ENCODE assay signal across 30 cellular contexts in the genomic region with DNA sequence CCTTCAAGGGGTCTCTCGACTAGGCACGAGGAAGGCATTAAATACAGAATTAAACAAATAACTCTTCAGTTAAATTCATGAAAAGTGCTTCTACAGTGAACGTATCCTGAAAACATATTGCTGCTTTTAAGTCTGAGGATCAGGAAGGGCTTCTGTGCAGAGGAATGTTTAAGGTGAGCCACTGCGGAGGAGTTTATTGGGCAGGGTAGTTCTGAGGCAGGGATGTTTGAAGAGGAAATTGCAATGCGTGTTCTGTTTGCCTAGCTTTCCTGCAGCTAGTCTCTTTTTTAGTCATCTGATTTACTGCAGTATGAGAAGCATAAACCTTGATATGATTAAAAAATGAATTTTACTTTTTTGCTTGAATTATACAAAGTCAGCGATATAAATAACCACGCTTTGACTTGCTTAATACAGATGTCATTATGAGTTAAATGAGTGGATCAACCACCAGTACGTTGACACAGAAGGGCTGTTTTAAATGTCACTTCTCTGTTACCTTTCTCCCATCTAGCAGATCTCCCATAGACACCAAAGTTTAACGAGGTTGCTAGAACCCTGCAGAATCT.
"Had no signal": no experiment of that assay in that cellular context is flagged by ENCODE, and none has a peak within 500 bp of the region (broad histone marks: within the 10 kb centered on the region; RNA-seq: fewer than 3 reads in every experiment).

No MANE protein-coding gene starts in this region.

- ATAC-seq: heart right ventricle; left lobe of liver; natural killer cell treated with Interleukin-12 subunit alpha and Interleukin-12 subunit beta and Interleukin-15 and Interleukin-18, amount 100 ng/mL, for 72 hours; stimulated activated memory B cell treated with anti-CD40 and anti-IgM and Interleukin-4, amounts not matched to agents 10 μg/mL and 1 μg/mL and 100 μg/mL, for 72 hours; stimulated activated naive CD8-positive, alpha-beta T cell treated with anti-CD3 and anti-CD28 coated beads, Interleukin-15, Interleukin-2, amounts not matched to agents 100 U/mL and 50 U/mL, for 24 hours had no signal

- H3K4me1 ChIP-seq: esophagus squamous epithelium, heart right ventricle, parathyroid adenoma, right atrium auricular region, sigmoid colon, spleen, testis, tibial artery, upper lobe of left lung had no signal

- H3K27me3 Mint-ChIP-seq: memory B cell; naive B cell; natural killer cell treated with Interleukin-12 subunit alpha and Interleukin-12 subunit beta and Interleukin-15 and Interleukin-18, amount 100 ng/mL, for 72 hours; progenitor cell of endocrine pancreas; stimulated activated memory B cell treated with anti-CD40 and anti-IgM and Interleukin-4, amounts not matched to agents 10 μg/mL and 1 μg/mL and 100 μg/mL, for 72 hours had no signal

- H3K36me3 ChIP-seq: esophagus squamous epithelium, heart right ventricle, neural progenitor cell, right atrium auricular region, sigmoid colon, spleen, tibial artery, upper lobe of left lung had no signal

- H3K9me3 ChIP-seq: esophagus squamous epithelium, heart right ventricle, right atrium auricular region, sigmoid colon, spleen, testis, tibial artery, upper lobe of left lung had no signal

- H3K9ac ChIP-seq: neural progenitor cell, parathyroid adenoma had no signal

- H2AFZ ChIP-seq: neural progenitor cell, parathyroid adenoma had no signal

- DNase-seq: dermis blood vessel endothelial cell; effector memory CD4-positive, alpha-beta T cell; erythroblast; esophagus squamous epithelium; foreskin melanocyte; glutamatergic neuron; heart right ventricle; hypothalamus; immature natural killer cell; naive B cell; sigmoid colon; spleen; stimulated activated CD4-positive, alpha-beta T cell treated with anti-CD3 and anti-CD28 coated beads, Interleukin-4, amount 100 ng/mL, for 4 hours; stimulated activated naive CD8-positive, alpha-beta T cell treated with anti-CD3 and anti-CD28 coated beads, Interleukin-15, Interleukin-2, amounts not matched to agents 100 U/mL and 50 U/mL, for 24 hours; substantia nigra; testis; tibial artery; upper lobe of left lung had no signal

- H3K4me3 Mint-ChIP-seq: immature natural killer cell; memory B cell; naive B cell; natural killer cell treated with Interleukin-12 subunit alpha and Interleukin-12 subunit beta and Interleukin-15 and Interleukin-18, amount 100 ng/mL, for 72 hours; neural progenitor cell; stimulated activated memory B cell treated with anti-CD40 and anti-IgM and Interleukin-4, amounts not matched to agents 10 μg/mL and 1 μg/mL and 100 μg/mL, for 72 hours had no signal

- H3K4me3 ChIP-seq: coronary artery, esophagus squamous epithelium, heart right ventricle, lung, neural progenitor cell, right atrium auricular region, sigmoid colon, spleen, testis, tibial artery, upper lobe of left lung had no signal

- H3K79me2 ChIP-seq: parathyroid adenoma had no signal

- H3K36me3 Mint-ChIP-seq: memory B cell; naive B cell; natural killer cell treated with Interleukin-12 subunit alpha and Interleukin-12 subunit beta and Interleukin-15 and Interleukin-18, amount 100 ng/mL, for 72 hours; neural progenitor cell; stimulated activated memory B cell treated with anti-CD40 and anti-IgM and Interleukin-4, amounts not matched to agents 10 μg/mL and 1 μg/mL and 100 μg/mL, for 72 hours had no signal

- H3K9me3 Mint-ChIP-seq: neural progenitor cell; stimulated activated memory B cell treated with anti-CD40 and anti-IgM and Interleukin-4, amounts not matched to agents 10 μg/mL and 1 μg/mL and 100 μg/mL, for 72 hours had no signal

- H3K27ac Mint-ChIP-seq: immature natural killer cell; memory B cell; naive B cell; natural killer cell treated with Interleukin-12 subunit alpha and Interleukin-12 subunit beta and Interleukin-15 and Interleukin-18, amount 100 ng/mL, for 72 hours; neural progenitor cell; progenitor cell of endocrine pancreas; stimulated activated memory B cell treated with anti-CD40 and anti-IgM and Interleukin-4, amounts not matched to agents 10 μg/mL and 1 μg/mL and 100 μg/mL, for 72 hours had no signal

- H3K4me2 ChIP-seq: neural progenitor cell had no signal

- H3K4me1 Mint-ChIP-seq: immature natural killer cell; memory B cell; naive B cell; neural progenitor cell; stimulated activated memory B cell treated with anti-CD40 and anti-IgM and Interleukin-4, amounts not matched to agents 10 μg/mL and 1 μg/mL and 100 μg/mL, for 72 hours had no signal

- FAIRE-seq: endometrium, keratinocyte had no signal

- H3K27ac ChIP-seq: coronary artery, esophagus squamous epithelium, heart right ventricle, neural progenitor cell, parathyroid adenoma, right atrium auricular region, sigmoid colon, spleen, testis, tibial artery, upper lobe of left lung had no signal

- H3K27me3 ChIP-seq: esophagus squamous epithelium, heart right ventricle, neural progenitor cell, right atrium auricular region, sigmoid colon, spleen, testis, tibial artery, upper lobe of left lung had no signal
